In genomic region chr6:42049116-42049809, GRCh38 we compare ENCODE assay signal across 8 cellular contexts. TPM values are rescaled to one million over a fixed set of nuclear protein-coding genes. Genes with fewer than 3 reads are reported as not detected.
DNase-seq lines count a peak whose midpoint lies in the region; ATAC-seq and TF ChIP-seq lines count a peak whose summit lies in the region.

No MANE protein-coding gene starts in this region.

- peak overlapping the region; percentile 100; the same call in 1 of the 2 replicates for H3K9ac ChIP-seq in ES-I3 (ENCODE audit: low read depth, low read length)

- no peaks in the 10 kb centered on the region for H3K9me3 ChIP-seq in ES-I3 (ENCODE audit: control insufficient read depth, insufficient read depth, low read length)

- peak; percentile 28; the same call in 1 of the 2 replicates for TF ChIP-seq POLR2A in Raji (IDR thresholded peaks at IDR 0.05; ENCODE audit: insufficient read depth, low read depth, low read length)

- intact Hi-C loops in posterior vena cava (cut with DNase I) = loop anchor here in 1 of 2 donors (10.0 kb wide), 1 partner anchor 114 kb away; no protein-coding TSS in a partner anchor

- TF ChIP-seq CTCF in epithelial cell of proximal tubule (conservative IDR thresholded peaks at IDR 0.05; ENCODE audit: low read depth, low read length) = no peak

- DNase-seq in epithelial cell of proximal tubule (ENCODE audit: low read depth) (no peak), posterior vena cava (ENCODE audit: low spot score) (peak; percentile 79), AG08395 (ENCODE audit: low spot score) (no peak)

- H3K4me3 ChIP-seq in epithelial cell of proximal tubule (ENCODE audit: low read depth, low read length) = peak overlapping the region; percentile 77

- H3K4me1 ChIP-seq in ES-I3 (ENCODE audit: insufficient read depth, low read length) = peaks cover 19% of the 10 kb centered on the region

- no peak for ATAC-seq in GM18868 (IDR thresholded peaks at IDR 0.05; ENCODE audit: unreplicated experiment)
- ATAC-seq in GM18517 (IDR thresholded peaks at IDR 0.05; ENCODE audit: unreplicated experiment) = no peak
- no peak for ATAC-seq in HG03442 (IDR thresholded peaks at IDR 0.05; ENCODE audit: unreplicated experiment)

- peaks cover 3% of the 10 kb centered on the region; the same call in 1 of the 2 replicates for H3K36me3 ChIP-seq in ES-I3 (ENCODE audit: insufficient read depth, low read length)

RNA-seq across cellular contexts. Expression of gene TAF8, which starts 1.1 kb away (rescaled TPM):
- total RNA-seq in epithelial cell of proximal tubule = 10.8 and 14.8 TPM in 2 replicates
- 10 to 100 TPM; 16.6 to 18.6 TPM for total RNA-seq in posterior vena cava
